ENCODE assay signal across 11 cellular contexts in the genomic region with DNA sequence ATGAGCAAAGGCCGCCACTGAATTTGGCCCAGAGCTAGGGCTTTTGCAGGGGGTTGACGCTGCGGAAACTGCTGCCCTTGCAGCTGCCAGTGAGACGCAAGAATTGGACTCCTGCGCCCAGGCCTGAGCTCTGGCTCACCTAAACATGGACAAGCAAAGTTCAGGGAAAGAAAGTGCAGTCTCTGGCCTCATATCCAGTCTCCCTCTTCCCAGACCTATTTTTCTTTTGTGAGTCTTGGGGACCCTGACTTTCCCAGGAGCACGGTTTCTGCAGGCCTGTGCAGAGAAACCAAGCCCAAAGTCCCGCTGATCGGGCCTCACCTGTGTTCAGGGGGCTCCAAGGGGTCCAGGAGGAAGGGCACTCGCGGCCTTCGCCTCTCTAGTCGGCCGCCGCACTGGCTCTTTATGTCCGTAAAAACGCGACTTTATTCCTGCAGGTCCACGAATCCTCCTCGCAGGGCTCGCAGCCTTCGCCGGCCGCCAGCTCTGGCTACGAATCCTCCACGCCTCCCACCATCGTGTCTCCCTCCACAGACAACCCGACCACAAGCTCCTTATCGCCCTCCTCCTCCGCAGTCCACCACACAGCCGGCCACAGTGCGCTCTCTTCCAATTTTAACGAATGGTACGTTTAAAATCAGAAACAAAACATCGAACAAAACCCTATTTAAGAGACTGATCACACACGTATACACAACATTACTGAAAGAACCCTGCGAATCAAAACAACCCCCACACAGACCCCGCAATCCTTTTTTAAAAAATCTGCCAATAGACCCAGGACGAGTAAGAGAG. TPM values are rescaled to one million over a fixed set of nuclear protein-coding genes. Genes with fewer than 3 reads are reported as not detected.
DNase-seq lines count a peak whose midpoint lies in the region; ATAC-seq lines count a peak whose summit lies in the region.
"Had no signal": no experiment of that assay in that cellular context is flagged by ENCODE, and none has a peak within 500 bp of the region (broad histone marks: within the 10 kb centered on the region; RNA-seq: fewer than 3 reads in every experiment).

No MANE protein-coding gene starts in this region.

- intact Hi-C loops in activated CD4-positive, alpha-beta T cell treated with anti-CD3 and anti-CD28 coated beads for 36 hours (cut with DNase I, micrococcal nuclease) = loop anchor here (1.0 to 10.0 kb wide), 5 partner anchors 22 to 56 kb away; no protein-coding TSS in a partner anchor

- peaks cover 4% of the 10 kb centered on the region for H3K9me3 Mint-ChIP-seq in activated CD4-positive, alpha-beta T cell treated with anti-CD3 and anti-CD28 coated beads for 36 hours (ENCODE audit: low read depth)
- peaks cover 22% of the 10 kb centered on the region for H3K9me3 Mint-ChIP-seq in activated naive CD8-positive, alpha-beta T cell treated with anti-CD3 and anti-CD28 coated beads, Interleukin-2, amount 50 U/mL, for 24 hours
- H3K9me3 Mint-ChIP-seq in stimulated activated naive B cell treated with anti-CD40 and anti-IgM and Interleukin-4, amounts not matched to agents 10 μg/mL and 1 μg/mL and 100 μg/mL, for 72 hours = peaks cover 0 to 9% of the 10 kb centered on the region in 2 donors

- peak overlapping the region; percentile 49 for H3K4me3 Mint-ChIP-seq in activated CD4-positive, alpha-beta T cell treated with anti-CD3 and anti-CD28 coated beads for 36 hours
- peak overlapping the region; percentile 62 for H3K4me3 Mint-ChIP-seq in activated naive CD8-positive, alpha-beta T cell treated with anti-CD3 and anti-CD28 coated beads, Interleukin-2, amount 50 U/mL, for 24 hours
- peak overlapping the region; percentile 58 for H3K4me3 Mint-ChIP-seq in stimulated activated naive B cell treated with anti-CD40 and anti-IgM and Interleukin-4, amounts not matched to agents 10 μg/mL and 1 μg/mL and 100 μg/mL, for 72 hours

- H3K27me3 Mint-ChIP-seq in activated CD4-positive, alpha-beta T cell treated with anti-CD3 and anti-CD28 coated beads for 36 hours = peaks cover 74% of the 10 kb centered on the region
- H3K27me3 Mint-ChIP-seq in activated naive CD8-positive, alpha-beta T cell treated with anti-CD3 and anti-CD28 coated beads, Interleukin-2, amount 50 U/mL, for 24 hours = peaks cover 84% of the 10 kb centered on the region
- H3K27me3 Mint-ChIP-seq in stimulated activated naive B cell treated with anti-CD40 and anti-IgM and Interleukin-4, amounts not matched to agents 10 μg/mL and 1 μg/mL and 100 μg/mL, for 72 hours = peaks cover 58 to 83% of the 10 kb centered on the region in 2 donors

- H3K36me3 Mint-ChIP-seq in activated CD4-positive, alpha-beta T cell treated with anti-CD3 and anti-CD28 coated beads for 36 hours (ENCODE audit: low read depth) = peaks cover 14% of the 10 kb centered on the region
- H3K36me3 Mint-ChIP-seq in activated naive CD8-positive, alpha-beta T cell treated with anti-CD3 and anti-CD28 coated beads, Interleukin-2, amount 50 U/mL, for 24 hours (ENCODE audit: low read depth) = peaks cover 24% of the 10 kb centered on the region
- peaks cover 9 to 23% of the 10 kb centered on the region in 2 donors for H3K36me3 Mint-ChIP-seq in stimulated activated naive B cell treated with anti-CD40 and anti-IgM and Interleukin-4, amounts not matched to agents 10 μg/mL and 1 μg/mL and 100 μg/mL, for 72 hours

- H3K9me3 ChIP-seq in iPS-15b (ENCODE audit: control insufficient read depth, insufficient read depth, low read length) = no peaks in the 10 kb centered on the region
- H3K9me3 ChIP-seq: neutrophil had no signal

- peaks cover under 1% of the 10 kb centered on the region for H3K4me1 ChIP-seq in iPS-15b (ENCODE audit: control insufficient read depth, insufficient read depth, low read length)

- ATAC-seq in activated CD4-positive, alpha-beta T cell treated with anti-CD3 and anti-CD28 coated beads for 36 hours = no peak
- ATAC-seq in activated naive CD8-positive, alpha-beta T cell treated with anti-CD3 and anti-CD28 coated beads, Interleukin-2, amount 50 U/mL, for 24 hours = no peak
- ATAC-seq in stimulated activated naive B cell treated with anti-CD40 and anti-IgM and Interleukin-4, amounts not matched to agents 10 μg/mL and 1 μg/mL and 100 μg/mL, for 72 hours (replicated peaks) = no peak
- no peak for ATAC-seq in GM18498 (IDR thresholded peaks at IDR 0.05; ENCODE audit: unreplicated experiment)

- DNase-seq in activated CD4-positive, alpha-beta T cell treated with anti-CD3 and anti-CD28 coated beads for 36 hours = no peak
- no peak for DNase-seq in activated CD4-positive, alpha-beta T cell treated with anti-CD3 and anti-CD28 coated beads, Interleukin-2, amount 50 U/mL, for 48 hours
- DNase-seq in activated naive CD8-positive, alpha-beta T cell treated with anti-CD3 and anti-CD28 coated beads, Interleukin-2, amount 50 U/mL, for 24 hours = no peak
- DNase-seq in stimulated activated naive B cell treated with anti-CD40 and anti-IgM and Interleukin-4, amounts not matched to agents 10 μg/mL and 1 μg/mL and 100 μg/mL, for 72 hours = no peak
- DNase-seq in SW 1271 (lab: John Stamatoyannopoulos, UW) (no peak), SKM-1 (lab: John Stamatoyannopoulos, UW; ENCODE audit: unreplicated experiment) (no peak)
- DNase-seq: WERI-Rb-1 had no signal

- POLR2A ChIA-PET in activated CD4-positive, alpha-beta T cell treated with anti-CD3 and anti-CD28 coated beads for 36 hours (lab: Charles Lee) = no interaction called here

- H3K27ac Mint-ChIP-seq in activated CD4-positive, alpha-beta T cell treated with anti-CD3 and anti-CD28 coated beads for 36 hours = peak overlapping the region; percentile 75
- H3K27ac Mint-ChIP-seq in activated naive CD8-positive, alpha-beta T cell treated with anti-CD3 and anti-CD28 coated beads, Interleukin-2, amount 50 U/mL, for 24 hours = peak overlapping the region; percentile 65
- H3K27ac Mint-ChIP-seq in stimulated activated naive B cell treated with anti-CD40 and anti-IgM and Interleukin-4, amounts not matched to agents 10 μg/mL and 1 μg/mL and 100 μg/mL, for 72 hours = peak overlapping the region; percentile 82

- H3K9ac ChIP-seq in iPS-15b (ENCODE audit: low read depth, low read length) = no peak overlapping the region

- peaks cover 37% of the 10 kb centered on the region for H3K4me1 Mint-ChIP-seq in activated CD4-positive, alpha-beta T cell treated with anti-CD3 and anti-CD28 coated beads for 36 hours
- H3K4me1 Mint-ChIP-seq in activated naive CD8-positive, alpha-beta T cell treated with anti-CD3 and anti-CD28 coated beads, Interleukin-2, amount 50 U/mL, for 24 hours = peaks cover 32% of the 10 kb centered on the region
- H3K4me1 Mint-ChIP-seq in stimulated activated naive B cell treated with anti-CD40 and anti-IgM and Interleukin-4, amounts not matched to agents 10 μg/mL and 1 μg/mL and 100 μg/mL, for 72 hours = peaks cover 17 to 43% of the 10 kb centered on the region in 2 donors

- no peaks in the 10 kb centered on the region for H3K36me3 ChIP-seq in iPS-15b (ENCODE audit: control insufficient read depth, insufficient read depth, low read length)
- H3K36me3 ChIP-seq: neutrophil had no signal

- CTCF ChIA-PET in activated CD4-positive, alpha-beta T cell treated with anti-CD3 and anti-CD28 coated beads for 36 hours (lab: Charles Lee) = no interaction called here

- peak overlapping the region; percentile 40 for H3K4me3 ChIP-seq in iPS-15b (ENCODE audit: low read depth, low read length)

- peaks cover 94% of the 10 kb centered on the region for H3K27me3 ChIP-seq in iPS-15b (ENCODE audit: control insufficient read depth, insufficient read depth, low read length)

RNA-seq across cellular contexts. Expression of a gene that starts 3.9 kb away (rescaled TPM):
- not detected for total RNA-seq in activated CD4-positive, alpha-beta T cell treated with anti-CD3 and anti-CD28 coated beads for 36 hours
- total RNA-seq: HT1080 had no signal

RNA-seq across cellular contexts. Expression of a gene that starts 6.8 kb away (rescaled TPM):
- total RNA-seq in activated CD4-positive, alpha-beta T cell treated with anti-CD3 and anti-CD28 coated beads for 36 hours = not detected
- total RNA-seq: HT1080 had no signal
